Comparison of ENCODE assay signal across 2 cellular contexts in the genomic region with DNA sequence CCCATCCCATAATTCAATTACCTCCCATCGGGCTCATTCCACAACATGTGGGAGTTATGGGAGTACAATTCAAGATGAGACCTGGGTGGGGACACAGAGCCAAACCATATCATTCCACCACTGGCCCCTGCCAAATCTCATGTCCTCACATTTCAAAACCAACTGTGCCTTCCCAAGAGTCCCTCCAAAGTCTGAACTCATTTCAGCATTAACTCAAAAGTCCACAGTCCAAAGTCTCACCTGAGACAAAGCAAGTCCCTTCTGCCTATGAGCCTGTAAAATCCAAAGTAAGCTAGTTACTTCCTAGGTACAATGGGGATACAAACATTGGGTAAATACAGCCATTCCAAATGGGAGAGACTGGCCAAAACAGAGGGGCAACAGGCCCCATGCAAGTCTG. TPM values are rescaled to one million over a fixed set of nuclear protein-coding genes. Genes with fewer than 3 reads are reported as not detected.
"Had no signal": no experiment of that assay in that cellular context is flagged by ENCODE, and none has a peak within 500 bp of the region (broad histone marks: within the 10 kb centered on the region; RNA-seq: fewer than 3 reads in every experiment).

No MANE protein-coding gene starts in this region.

RNA-seq across cellular contexts. Expression of gene DGKI, which starts 15.2 kb away (rescaled TPM):
- polyA plus RNA-seq: immature natural killer cell; naive thymus-derived CD4-positive, alpha-beta T cell had no signal
